In the genomic region with DNA sequence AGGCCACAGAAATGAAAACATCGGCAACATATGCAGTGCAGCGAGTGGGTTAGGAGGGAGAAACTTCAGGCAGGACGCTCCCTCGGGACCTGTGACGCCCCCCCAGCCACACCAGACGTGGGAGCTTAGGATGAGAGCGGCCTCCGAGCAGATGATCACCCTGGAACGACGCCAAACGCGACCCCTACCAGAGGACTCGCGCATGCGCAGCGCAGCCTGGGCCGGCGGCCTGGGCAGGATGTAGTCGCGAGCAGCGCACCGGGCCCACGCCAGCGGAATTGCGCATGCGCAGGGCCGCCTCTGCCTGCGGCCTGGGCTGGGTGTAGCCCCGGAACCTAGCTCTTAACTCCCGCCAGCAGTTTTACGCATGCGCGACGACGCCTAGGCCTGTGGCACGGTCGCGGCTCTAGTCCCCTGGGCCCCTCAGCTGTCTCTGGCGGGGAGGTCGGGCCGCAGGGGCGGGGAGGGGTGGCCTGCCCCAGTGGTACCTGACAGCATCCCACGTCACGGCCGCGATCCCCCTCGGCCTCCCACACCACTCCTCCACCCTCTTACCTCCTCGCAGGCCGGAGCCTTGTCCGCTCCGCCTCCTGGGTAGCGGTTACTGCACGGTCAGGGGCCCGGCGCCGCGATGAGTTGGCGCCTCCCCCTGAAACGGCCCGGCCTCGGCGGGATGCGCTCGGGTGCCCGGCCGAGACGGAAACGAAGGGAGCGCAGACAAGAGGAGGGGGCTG, we compare ENCODE assay signal across 8 cellular contexts. TPM values are rescaled to one million over a fixed set of nuclear protein-coding genes. Genes with fewer than 3 reads are reported as not detected.
DNase-seq lines count a peak whose midpoint lies in the region; ATAC-seq lines count a peak whose summit lies in the region.

A gene (minus strand): TSS at position 608 of the 734 bp plus-strand sequence. CDS start 11,141 bp downstream, outside the sequence.

- DNase-seq in COR-L47 (lab: John Stamatoyannopoulos, UW) (peak; percentile 96), HT1080 (ENCODE audit: low read depth) (peak; percentile 96), NOMO-1 treated with DMSO at 0.1 percent for 48 hours (lab: John Stamatoyannopoulos, UW; ENCODE audit: unreplicated experiment) (peak; percentile 99), mesenteric fat pad (ENCODE audit: low spot score) (peak; percentile 100)
- peak; percentile 97 for DNase-seq in activated CD8-positive, alpha-beta memory T cell treated with anti-CD3 and anti-CD28 coated beads, Interleukin-2, amount 50 U/mL, for 1 hour (ENCODE audit: extremely low read depth)
- peak; percentile 93 for DNase-seq in stimulated activated CD8-positive, alpha-beta memory T cell treated with anti-CD3 and anti-CD28 coated beads, Interleukin-15, amount 100 ng/mL, for 1 hour (ENCODE audit: low read depth)

- H3K9me3 ChIP-seq in endocrine pancreas (ENCODE audit: control insufficient read depth, low read length) = no peaks in the 10 kb centered on the region

- H3K9ac ChIP-seq in endocrine pancreas (ENCODE audit: control insufficient read depth, insufficient read depth, low read length) = peak within 1 kb of the TSS; percentile 78

- H3K4me3 ChIP-seq in endocrine pancreas (ENCODE audit: control insufficient read depth, insufficient read depth, low read length) = peak within 1 kb of the TSS; percentile 89

- H3K4me1 ChIP-seq in endocrine pancreas (ENCODE audit: control insufficient read depth, insufficient read depth, low read length) = peaks cover 11% of the 10 kb centered on the region

- peak; percentile 80 for ATAC-seq in GM21367 (IDR thresholded peaks at IDR 0.05; ENCODE audit: unreplicated experiment)

- no peaks in the 10 kb centered on the region for H3K36me3 ChIP-seq in endocrine pancreas (ENCODE audit: control insufficient read depth, insufficient read depth, low read length)

- no peaks in the 10 kb centered on the region for H3K27me3 ChIP-seq in endocrine pancreas (ENCODE audit: control insufficient read depth, insufficient read depth, low read length)

RNA-seq across cellular contexts. Expression of the gene that starts here (rescaled TPM):
- total RNA-seq in HT1080 (2014; rRNA removed; shearing (Covaris generic)) = 2.0 and 2.6 TPM in 2 replicates
- 2.3 and 3.1 TPM in 2 replicates for polyA plus RNA-seq in HT1080 (2015; cell fraction: cytosol; rRNA removed)
- polyA plus RNA-seq in HT1080 (2015; cell fraction: nucleus; rRNA removed) = 3.0 and 3.5 TPM in 2 replicates
- 11.8 TPM for total RNA-seq in mesenteric fat pad

Comparison
In these comparisons a context has a peak if more than half of its experiments do, and no peak if none do; other contexts are left out.
1. Peak in every context shown above with its lines: DNase-seq, ATAC-seq and H3K4me3 ChIP-seq.